ENCODE assay signal across 8 cellular contexts in the genomic region with DNA sequence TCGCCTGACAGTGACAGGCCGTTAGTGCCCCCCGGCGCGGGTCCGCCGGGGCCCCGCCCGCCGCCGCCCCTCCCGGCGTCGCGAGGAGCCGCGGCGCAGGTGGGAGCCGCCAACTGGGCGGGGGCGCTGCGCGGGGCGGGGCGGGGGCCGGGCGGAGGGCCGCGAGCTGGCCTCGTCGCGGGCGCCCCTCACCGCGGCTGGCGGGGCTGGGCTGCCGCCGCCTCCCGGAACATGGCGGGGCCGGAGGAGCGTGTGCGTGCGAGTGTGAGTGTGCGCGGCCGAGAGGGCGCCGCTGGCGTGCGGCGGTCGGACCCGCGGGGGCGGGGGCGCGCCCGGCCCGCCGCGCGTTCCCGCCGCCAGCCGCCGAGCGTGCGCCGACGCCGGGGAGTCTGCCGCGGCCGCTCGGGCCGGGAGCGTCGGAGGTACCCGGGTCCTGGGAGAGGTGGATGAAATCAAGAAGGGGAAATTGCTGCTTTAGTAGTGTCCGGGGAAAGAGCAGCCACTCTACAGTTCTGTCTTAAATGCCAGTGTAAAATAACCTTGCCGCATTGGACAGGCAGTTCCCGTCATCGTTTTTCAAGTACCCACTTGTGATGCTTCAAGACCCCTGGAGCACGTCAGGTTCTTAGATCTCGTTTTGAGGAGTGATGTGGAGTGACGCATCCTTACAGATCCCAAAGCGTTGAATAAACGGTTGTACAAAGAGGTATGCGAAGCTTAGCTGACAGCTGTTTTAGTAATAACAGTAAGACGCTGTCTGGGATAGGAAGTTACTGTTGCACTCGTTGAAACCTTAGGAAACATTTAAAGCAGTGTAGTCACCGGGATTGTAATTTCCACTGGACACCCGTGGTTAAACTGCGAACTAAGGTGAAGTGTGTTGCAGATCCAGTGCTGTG. TPM values are rescaled to one million over a fixed set of nuclear protein-coding genes. Genes with fewer than 3 reads are reported as not detected.
DNase-seq lines count a peak whose midpoint lies in the region; ATAC-seq and TF ChIP-seq lines count a peak whose summit lies in the region.

No MANE protein-coding gene starts in this region.

- H3K9me2 ChIP-seq in Loucy (replicated peaks; ENCODE audit: low read depth, low read length): no peaks in the 10 kb centered on the region

- no peak overlapping the region for H2BK5ac ChIP-seq in H9 (ENCODE audit: insufficient read length, low read length)

- H3K4me1 Mint-ChIP-seq in H9: peaks cover 40 to 42% of the 10 kb centered on the region in 2 experiments

- H3K23ac ChIP-seq in H9 (ENCODE audit: insufficient read length, low read depth, low read length): peak overlapping the region; percentile 85

- H2AFZ ChIP-seq in H9 (ENCODE audit: low read length): no peak overlapping the region
- H2AFZ ChIP-seq in Loucy (ENCODE audit: low read length): peak overlapping the region; percentile 95; the same call in 1 of the 2 replicates

- no peak overlapping the region for H4K8ac ChIP-seq in H9 (replicated peaks; ENCODE audit: insufficient read length, low read depth, low read length)

- peaks cover 6% of the 10 kb centered on the region for H3K79me1 ChIP-seq in H9 (ENCODE audit: insufficient read depth, low read depth, low read length, poor library complexity, severe bottlenecking)

- H3K56ac ChIP-seq in H9 (ENCODE audit: insufficient read length, low read depth, low read length): no peak overlapping the region

- no peak for TF ChIP-seq CTCF in H9 (conservative IDR thresholded peaks at IDR 0.05)
- no peak for TF ChIP-seq CTCF in Loucy (conservative IDR thresholded peaks at IDR 0.05; ENCODE audit: low read length)
- no peak for TF ChIP-seq CTCF in cardiac muscle cell (IDR thresholded peaks at IDR 0.05; ENCODE audit: low read depth, low read length)

- no peak overlapping the region for H2BK20ac ChIP-seq in H9 (ENCODE audit: low read depth, low read length, poor library complexity, severe bottlenecking)

- H2BK12ac ChIP-seq in H9 (ENCODE audit: insufficient read length, low read depth, low read length): no peak overlapping the region

- no peaks in the 10 kb centered on the region; the same call in 1 of the 2 replicates for H3K4me1 ChIP-seq in H9 (ENCODE audit: insufficient read depth, low read length)
- H3K4me1 ChIP-seq in Loucy (ENCODE audit: insufficient read depth, low read length, poor library complexity, severe bottlenecking): peaks cover 43% of the 10 kb centered on the region
- H3K4me1 ChIP-seq in cardiac muscle cell (ENCODE audit: low read depth): no peaks in the 10 kb centered on the region

- H3K9ac ChIP-seq in H9 (ENCODE audit: extremely low read depth, insufficient read length, low read length) (peak overlapping the region; percentile 94), Loucy (ENCODE audit: low read depth, low read length, poor library complexity, severe bottlenecking) (peak overlapping the region; percentile 72)

- intact Hi-C loops in posterior cingulate gyrus (cut with DNase I): loop anchor here (10.0 kb wide), 2 partner anchors 197 to 433 kb away; a partner anchor contains a TSS

- H3K27me3 ChIP-seq in H9 (ENCODE audit: insufficient read depth, low read length): no peaks in the 10 kb centered on the region
- no peaks in the 10 kb centered on the region for H3K27me3 ChIP-seq in Loucy (ENCODE audit: insufficient read depth, low read length, poor library complexity, severe bottlenecking)
- H3K27me3 ChIP-seq in cardiac muscle cell: no peaks in the 10 kb centered on the region

- H3K23me2 ChIP-seq in H9 (ENCODE audit: insufficient read length, low read depth, low read length, poor library complexity, severe bottlenecking): peaks cover 9% of the 10 kb centered on the region

- peak overlapping the region; percentile 92 to 97 (median 93); a peak in 5 of 7 replicates for H3K27ac Mint-ChIP-seq in H9

- H3K4me3 ChIP-seq in Loucy (ENCODE audit: low read length, poor library complexity, severe bottlenecking) (peak overlapping the region; percentile 89), cardiac muscle cell (peak overlapping the region; percentile 50)

- no peak overlapping the region for H2BK15ac ChIP-seq in H9 (ENCODE audit: low read depth, low read length)

- DNase-seq in GM04503 (ENCODE audit: low read depth) (peak; percentile 35), H9 (no peak), cardiac muscle cell (ENCODE audit: low read depth in 1 of 2, low spot score in 1 of 2) (peak; percentile 80 to 84), posterior cingulate gyrus (peak in 9 of 10 donors; percentile 22 to 94 (median 50)), ureter (ENCODE audit: low spot score) (peak; percentile 74)
- peak; percentile 48 for DNase-seq in activated naive CD8-positive, alpha-beta T cell treated with anti-CD3 and anti-CD28 coated beads, Interleukin-2, amount 50 U/mL, for 16 hours (ENCODE audit: low read depth, low spot score)

- H2BK120ac ChIP-seq in H9 (ENCODE audit: low read depth, low read length, poor library complexity, severe bottlenecking): no peak overlapping the region

- no peak overlapping the region for H4K5ac ChIP-seq in H9 (ENCODE audit: insufficient read length, low read depth, low read length)

- peak overlapping the region; percentile 93 to 94 for H3K4me3 Mint-ChIP-seq in H9

- H3T11ph ChIP-seq in H9 (ENCODE audit: low read length): no peak overlapping the region

- no peaks in the 10 kb centered on the region for H3K9me3 ChIP-seq in H9 (ENCODE audit: control insufficient read depth, low read depth, low read length)
- no peaks in the 10 kb centered on the region for H3K9me3 ChIP-seq in Loucy (ENCODE audit: insufficient read depth, low read depth, low read length)
- no peaks in the 10 kb centered on the region for H3K9me3 ChIP-seq in cardiac muscle cell (ENCODE audit: low read depth)

- H3K4ac ChIP-seq in H9 (ENCODE audit: low read depth, low read length): no peak overlapping the region

- H4K20me1 ChIP-seq in H9 (ENCODE audit: control insufficient read depth, insufficient read depth, insufficient read length) (peaks cover 3% of the 10 kb centered on the region), Loucy (ENCODE audit: insufficient read depth, low read length, poor library complexity, severe bottlenecking) (peaks cover 55% of the 10 kb centered on the region)

- ATAC-seq in SK-N-SH treated with all-trans-retinoic acid at 6 μM for 48 hours: peak; percentile 12

- no peak overlapping the region for H3K18ac ChIP-seq in H9 (ENCODE audit: insufficient read length, low read depth, low read length)

- H3K79me2 ChIP-seq in H9 (ENCODE audit: insufficient read depth, low read length) (0 out of 2 replicates have a peak, but pooled peaks cover 7% of the 10 kb centered on the region), Loucy (ENCODE audit: insufficient read depth, low read length) (peaks cover 53% of the 10 kb centered on the region)

- H2AK5ac ChIP-seq in H9 (ENCODE audit: insufficient read length, low read length): no peak overlapping the region

- H3K27ac ChIP-seq in H9 (ENCODE audit: insufficient read length, low read depth, low read length): no peak overlapping the region
- H3K27ac ChIP-seq in cardiac muscle cell: peak overlapping the region; percentile 94

- no peak overlapping the region for H4K91ac ChIP-seq in H9 (ENCODE audit: insufficient read length, low read depth, low read length)

- H3K36me3 ChIP-seq in Loucy (ENCODE audit: insufficient read depth, low read length): peaks cover 14% of the 10 kb centered on the region; the same call in 1 of the 2 replicates
- H3K36me3 ChIP-seq in cardiac muscle cell: peaks cover 10% of the 10 kb centered on the region

- H3K4me2 ChIP-seq in H9 (ENCODE audit: insufficient read depth, insufficient read length, low read length) (peak overlapping the region; percentile 99), Loucy (ENCODE audit: low read depth, low read length, poor library complexity, severe bottlenecking) (peak overlapping the region; percentile 96)

- no peaks in the 10 kb centered on the region for H3K9me3 Mint-ChIP-seq in H9

- no peaks in the 10 kb centered on the region for H3K27me3 Mint-ChIP-seq in H9 (ENCODE audit: low read depth)

- H3F3A ChIP-seq in Loucy (ENCODE audit: low read depth): peaks cover 4% of the 10 kb centered on the region; the same call in 1 of the 2 replicates

- peaks cover 4 to 20% (median 19%) of the 10 kb centered on the region in 3 experiments; a peak in 6 of 7 replicates for H3K36me3 Mint-ChIP-seq in H9 (ENCODE audit: insufficient read depth in 1 of 3, low read depth in 3 of 3)

- H3K14ac ChIP-seq in H9 (ENCODE audit: insufficient read depth, low read length): peak overlapping the region; percentile 58; the same call in 1 of the 2 replicates

- WGBS in H9 (ENCODE audit: extremely low coverage, insufficient read length, low lambda C conversion rate): no CpG with 5 or more reads among the region's 95 CpGs

TF ChIP-seq in SK-N-SH treated with all-trans-retinoic acid at 6 μM for 48 hours, 23 proteins besides CTCF, POLR2A, EP300 and RAD21 (continues in another document):
- TF ChIP-seq ZC3H10 (CRISPR knock-in tag; IDR thresholded peaks at IDR 0.05): no peak
- TF ChIP-seq TOX (CRISPR knock-in tag; IDR thresholded peaks at IDR 0.05; ENCODE audit: borderline replicate concordance): no peak
- no peak for TF ChIP-seq GLIS3 (CRISPR knock-in tag; IDR thresholded peaks at IDR 0.05)
- TF ChIP-seq BACH2 (CRISPR knock-in tag; IDR thresholded peaks at IDR 0.05; ENCODE audit: borderline replicate concordance): no peak
- TF ChIP-seq CSDC2 (CRISPR knock-in tag; IDR thresholded peaks at IDR 0.05): no peak
- no peak for TF ChIP-seq TCF4 (CRISPR knock-in tag; IDR thresholded peaks at IDR 0.05; ENCODE audit: borderline replicate concordance)
- TF ChIP-seq, protein P1, sequence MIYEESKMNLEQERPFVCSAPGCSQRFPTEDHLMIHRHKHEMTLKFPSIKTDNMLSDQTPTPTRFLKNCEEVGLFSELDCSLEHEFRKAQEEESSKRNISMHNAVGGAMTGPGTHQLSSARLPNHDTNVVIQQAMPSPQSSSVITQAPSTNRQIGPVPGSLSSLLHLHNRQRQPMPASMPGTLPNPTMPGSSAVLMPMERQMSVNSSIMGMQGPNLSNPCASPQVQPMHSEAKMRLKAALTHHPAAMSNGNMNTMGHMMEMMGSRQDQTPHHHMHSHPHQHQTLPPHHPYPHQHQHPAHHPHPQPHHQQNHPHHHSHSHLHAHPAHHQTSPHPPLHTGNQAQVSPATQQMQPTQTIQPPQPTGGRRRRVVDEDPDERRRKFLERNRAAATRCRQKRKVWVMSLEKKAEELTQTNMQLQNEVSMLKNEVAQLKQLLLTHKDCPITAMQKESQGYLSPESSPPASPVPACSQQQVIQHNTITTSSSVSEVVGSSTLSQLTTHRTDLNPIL (CRISPR knock-in tag; IDR thresholded peaks at IDR 0.05; ENCODE audit: low read depth): no peak

RNA-seq across cellular contexts. Expression of a gene that starts 0.8 kb away (rescaled TPM):
- total RNA-seq in H9 (2021): 36.0 and 38.9 TPM in 2 replicates
- 12.6 and 88.8 TPM in 2 replicates for total RNA-seq in cardiac muscle cell
- polyA plus RNA-seq in cardiac muscle cell: 21.5 and 47.8 TPM in 2 replicates
- 91.7 TPM for total RNA-seq in ureter

RNA-seq across cellular contexts. Expression of a gene that starts 34.9 kb away (rescaled TPM):
- total RNA-seq in H9 (2021) (206 and 207 TPM in 2 replicates), cardiac muscle cell (111 and 178 TPM in 2 replicates), ureter (137 TPM)
- 340 and 391 TPM in 2 replicates for polyA plus RNA-seq in cardiac muscle cell
